ENCODE assay signal across 21 cellular contexts in the genomic region with DNA sequence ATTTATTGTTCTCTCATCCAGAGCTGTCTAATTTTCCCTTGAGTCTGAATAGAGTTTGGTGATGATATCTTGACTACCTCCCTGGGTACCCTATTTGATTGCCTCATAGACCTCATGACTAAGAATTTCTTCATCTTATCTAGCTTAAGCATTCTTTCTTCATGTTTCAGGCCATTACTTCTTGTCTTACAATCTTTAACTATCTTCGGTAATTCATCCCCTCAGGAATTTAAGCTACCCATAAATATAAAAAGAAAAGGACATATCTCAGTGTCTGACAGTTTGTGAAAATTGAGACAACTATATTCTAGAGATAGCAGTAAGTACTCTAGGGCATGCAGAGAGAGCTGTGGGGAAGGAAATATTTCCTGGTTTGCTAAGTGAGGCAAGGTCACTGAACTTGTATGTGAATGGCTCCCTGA.
DNase-seq lines count a peak whose midpoint lies in the region; ATAC-seq, FAIRE-seq and TF ChIP-seq lines count a peak whose summit lies in the region.
"Had no signal": no experiment of that assay in that cellular context is flagged by ENCODE, and none has a peak within 500 bp of the region (broad histone marks: within the 10 kb centered on the region; RNA-seq: fewer than 3 reads in every experiment).

No MANE protein-coding gene starts in this region.

- no peak for FAIRE-seq in HTR-8/SVneo (lab: Jason Lieb, UNC)
- FAIRE-seq: H1, keratinocyte had no signal

- H3K36me3 ChIP-seq in SK-N-MC (ENCODE audit: insufficient read depth, low read length) = no peaks in the 10 kb centered on the region
- no peaks in the 10 kb centered on the region for H3K36me3 ChIP-seq in fibroblast of lung (ENCODE audit: control insufficient read depth, insufficient read depth, low read length)
- H3K36me3 ChIP-seq in CD8-positive, alpha-beta T cell (ENCODE audit: insufficient read depth, low read length) = no peaks in the 10 kb centered on the region
- H3K36me3 ChIP-seq in brain microvascular endothelial cell (replicated peaks) = no peaks in the 10 kb centered on the region
- H3K36me3 ChIP-seq: ascending aorta had no signal

- H3K36me3 Mint-ChIP-seq in progenitor cell of endocrine pancreas (ENCODE audit: insufficient read depth) = peaks cover 10% of the 10 kb centered on the region
- H3K36me3 Mint-ChIP-seq in CD8-positive, alpha-beta T cell = no peaks in the 10 kb centered on the region

- no peak overlapping the region for H2AFZ ChIP-seq in fibroblast of lung (ENCODE audit: low read length)

- CTCF ChIA-PET in CD8-positive, alpha-beta T cell (lab: Charles Lee) = no interaction called here

- H3K27me3 ChIP-seq in fibroblast of lung (ENCODE audit: control insufficient read depth, insufficient read depth, low read length) (no peaks in the 10 kb centered on the region), brain microvascular endothelial cell (replicated peaks) (no peaks in the 10 kb centered on the region)
- no peaks in the 10 kb centered on the region for H3K27me3 ChIP-seq in CD8-positive, alpha-beta T cell (ENCODE audit: insufficient read depth, low read length)
- H3K27me3 ChIP-seq: ascending aorta had no signal

- H3K4me2 ChIP-seq in fibroblast of lung (ENCODE audit: extremely low read depth, insufficient read depth, low read length) = no peak overlapping the region

- no peak for TF ChIP-seq CTCF in fibroblast of lung (conservative IDR thresholded peaks at IDR 0.05 in 1 of 2, IDR thresholded peaks at IDR 0.05 in 1 of 2; ENCODE audit: low read depth in 1 of 2, low read length in 2 of 2)
- TF ChIP-seq CTCF in progenitor cell of endocrine pancreas (IDR thresholded peaks at IDR 0.05; ENCODE audit: unreplicated experiment) = no peak
- TF ChIP-seq CTCF in CD8-positive, alpha-beta T cell (IDR thresholded peaks at IDR 0.05) = no peak
- no peak for TF ChIP-seq CTCF in brain microvascular endothelial cell (IDR thresholded peaks at IDR 0.05; ENCODE audit: low read depth, low read length, missing control alignments)

- peak; percentile 32 for DNase-seq in HTR-8/SVneo (ENCODE audit: insufficient read length, low spot score)
- peak; percentile 2 for DNase-seq in SK-N-MC (ENCODE audit: low read depth, low spot score)
- peak; percentile 0 to 81 for DNase-seq in fibroblast of lung (ENCODE audit: low read depth in 2 of 2)
- DNase-seq in progenitor cell of endocrine pancreas (ENCODE audit: low spot score, unreplicated experiment) = no peak
- DNase-seq in CD8-positive, alpha-beta T cell = no peak
- no peak for DNase-seq in brain microvascular endothelial cell
- DNase-seq: activated CD4-positive, alpha-beta T cell treated with anti-CD3 and anti-CD28 coated beads, Interleukin-2, amount 10 ng/mL, durations not matched to agents 7 days and 5 days; activated CD8-positive, alpha-beta memory T cell treated with anti-CD3 and anti-CD28 coated beads, Interleukin-2, amount 50 U/mL, for 48 hours; Caco-2; EL; head of caudate nucleus; KG1; NCI-H1417; NCI-H2171; NCI-H69 had no signal

- H3K4me3 Mint-ChIP-seq in progenitor cell of endocrine pancreas (ENCODE audit: low read depth) = no peak overlapping the region
- H3K4me3 Mint-ChIP-seq in CD8-positive, alpha-beta T cell = no peak overlapping the region
- H3K4me3 Mint-ChIP-seq: activated CD4-positive, alpha-beta T cell treated with anti-CD3 and anti-CD28 coated beads, Interleukin-2, amount 10 ng/mL, durations not matched to agents 7 days and 5 days had no signal

- no peaks in the 10 kb centered on the region for H3K27me3 Mint-ChIP-seq in progenitor cell of endocrine pancreas
- H3K27me3 Mint-ChIP-seq in CD8-positive, alpha-beta T cell (ENCODE audit: low read depth) = no peaks in the 10 kb centered on the region
- H3K27me3 Mint-ChIP-seq: activated CD4-positive, alpha-beta T cell treated with anti-CD3 and anti-CD28 coated beads, Interleukin-2, amount 10 ng/mL, durations not matched to agents 7 days and 5 days had no signal

- POLR2A ChIA-PET in CD8-positive, alpha-beta T cell (lab: Charles Lee) = no interaction called here

- H3K79me2 ChIP-seq in fibroblast of lung (ENCODE audit: control insufficient read depth, insufficient read depth, low read length) = no peaks in the 10 kb centered on the region

- peak overlapping the region; percentile 38 for H3K27ac Mint-ChIP-seq in progenitor cell of endocrine pancreas
- no peak overlapping the region for H3K27ac Mint-ChIP-seq in CD8-positive, alpha-beta T cell
- H3K27ac Mint-ChIP-seq: activated CD4-positive, alpha-beta T cell treated with anti-CD3 and anti-CD28 coated beads, Interleukin-2, amount 10 ng/mL, durations not matched to agents 7 days and 5 days had no signal

- H3K27ac ChIP-seq in SK-N-MC (no peak overlapping the region), fibroblast of lung (ENCODE audit: insufficient read depth, low read length) (no peak overlapping the region), brain microvascular endothelial cell (no peak overlapping the region)
- H3K27ac ChIP-seq in CD8-positive, alpha-beta T cell (ENCODE audit: low read depth, low read length) = no peak overlapping the region
- H3K27ac ChIP-seq: ascending aorta, coronary artery had no signal

- no peak for ATAC-seq in HG02798 (IDR thresholded peaks at IDR 0.05; ENCODE audit: poor library complexity, unreplicated experiment)
- no peak for ATAC-seq in CD8-positive, alpha-beta T cell
- no peak for ATAC-seq in HG02642 (IDR thresholded peaks at IDR 0.05; ENCODE audit: poor library complexity, unreplicated experiment)

- H3K9me3 Mint-ChIP-seq in progenitor cell of endocrine pancreas (ENCODE audit: low read depth) = peaks cover 47% of the 10 kb centered on the region
- H3K9me3 Mint-ChIP-seq in CD8-positive, alpha-beta T cell = peaks cover 28% of the 10 kb centered on the region

- no peaks in the 10 kb centered on the region for H3K4me1 ChIP-seq in fibroblast of lung (ENCODE audit: control insufficient read depth, extremely low read depth, insufficient read depth, low read length)
- H3K4me1 ChIP-seq in CD8-positive, alpha-beta T cell (ENCODE audit: insufficient read depth, low read length) = no peaks in the 10 kb centered on the region
- H3K4me1 ChIP-seq: ascending aorta had no signal

- H3K4me3 ChIP-seq in SK-N-MC (no peak overlapping the region), fibroblast of lung (replicated peaks in 1 of 4; ENCODE audit: control extremely low read depth in 1 of 4, insufficient read depth in 1 of 4, low read depth in 3 of 4, low read length in 4 of 4) (no peak overlapping the region), brain microvascular endothelial cell (ENCODE audit: low read depth, low read length) (no peak overlapping the region)
- H3K4me3 ChIP-seq in CD8-positive, alpha-beta T cell (ENCODE audit: low read depth, low read length) = no peak overlapping the region
- H3K4me3 ChIP-seq: ascending aorta, coronary artery had no signal

- H3K9ac ChIP-seq in SK-N-MC (ENCODE audit: insufficient read length) (no peak overlapping the region), fibroblast of lung (ENCODE audit: insufficient read depth, low read length) (no peak overlapping the region)

- H3K4me1 Mint-ChIP-seq in progenitor cell of endocrine pancreas (ENCODE audit: low read depth) = peaks cover 20% of the 10 kb centered on the region
- H3K4me1 Mint-ChIP-seq in CD8-positive, alpha-beta T cell (ENCODE audit: low read depth) = no peaks in the 10 kb centered on the region
- H3K4me1 Mint-ChIP-seq: activated CD4-positive, alpha-beta T cell treated with anti-CD3 and anti-CD28 coated beads, Interleukin-2, amount 10 ng/mL, durations not matched to agents 7 days and 5 days had no signal

- intact Hi-C loops in CD8-positive, alpha-beta T cell (cut with DNase I, micrococcal nuclease) = no loop called here

- in situ Hi-C loops in brain microvascular endothelial cell (cut with HindIII; ENCODE audit: low pct_ligation_motif_present, low sequenced_read_pairs) = no loop called here

- no peaks in the 10 kb centered on the region for H3K9me3 ChIP-seq in SK-N-MC (ENCODE audit: low read depth, low read length)
- H3K9me3 ChIP-seq in fibroblast of lung (ENCODE audit: control insufficient read depth, insufficient read depth, low read depth, low read length) = no peaks in the 10 kb centered on the region
- no peaks in the 10 kb centered on the region for H3K9me3 ChIP-seq in CD8-positive, alpha-beta T cell (ENCODE audit: low read length)

- H4K20me1 ChIP-seq in fibroblast of lung (ENCODE audit: control insufficient read depth, extremely low read depth, insufficient read depth, low read length) = no peaks in the 10 kb centered on the region

Comparison
In these comparisons a context has a peak if more than half of its experiments do, and no peak if none do; other contexts are left out.
1. DNase-seq: peak in HTR-8/SVneo (single experiment), SK-N-MC (single experiment) and fibroblast of lung (2 of 2); none in progenitor cell of endocrine pancreas (single experiment), CD8-positive, alpha-beta T cell (0 of 7) and brain microvascular endothelial cell (single experiment).